19 cellular contexts compared by ENCODE assay signal in the genomic region with DNA sequence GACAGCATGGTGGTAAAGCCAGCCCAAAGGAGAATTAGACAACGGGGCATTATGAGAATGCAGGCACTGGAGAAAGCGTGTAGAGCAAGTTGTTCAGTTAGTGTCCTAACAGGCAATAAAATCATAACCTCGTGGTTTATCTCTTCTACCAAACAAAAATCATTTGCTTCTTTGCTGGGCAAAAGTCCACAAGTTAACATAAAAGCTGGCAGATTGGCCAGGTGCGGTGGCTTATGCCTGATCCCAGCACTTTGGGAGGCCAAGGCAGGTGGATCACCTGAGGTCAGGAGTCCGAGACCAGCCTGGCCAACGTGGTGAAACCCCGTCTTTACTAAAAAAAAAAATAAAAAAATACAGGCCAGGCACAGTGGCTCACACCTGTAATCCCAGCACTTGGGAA.
A peak's percentile ranks its signal among the peaks of the same experiment; 100 is the strongest.
DNase-seq lines count a peak whose midpoint lies in the region; ATAC-seq and TF ChIP-seq lines count a peak whose summit lies in the region.
"Had no signal": no experiment of that assay in that cellular context is flagged by ENCODE, and none has a peak within 500 bp of the region (broad histone marks: within the 10 kb centered on the region; RNA-seq: fewer than 3 reads in every experiment).

No MANE protein-coding gene starts in this region.

- intact Hi-C loops in mucosa of descending colon (cut with DNase I, micrococcal nuclease), result no loop called here

- H3K4me3 ChIP-seq in Peyer's patch, result no peak overlapping the region
- no peak overlapping the region for H3K4me3 ChIP-seq in hepatocyte
- H3K4me3 ChIP-seq in mucosa of descending colon, result no peak overlapping the region
- H3K4me3 ChIP-seq: A549, HAP-1 had no signal

- WGBS in hepatocyte (ENCODE audit: low lambda C conversion rate, missing lambda C conversion rate), result 73% methylated on average over 7 of the region's 7 CpGs

- H3K4me1 ChIP-seq in Peyer's patch, result peaks cover 0 to 5% (median 0%) of the 10 kb centered on the region in 4 donors
- peaks cover 1% of the 10 kb centered on the region for H3K4me1 ChIP-seq in hepatocyte (ENCODE audit: insufficient read depth)
- peaks cover 6% of the 10 kb centered on the region for H3K4me1 ChIP-seq in mucosa of descending colon (ENCODE audit: low read depth)
- H3K4me1 ChIP-seq: A549, HAP-1 had no signal

- H3K4me2 ChIP-seq in hepatocyte, result no peak overlapping the region
- H3K4me2 ChIP-seq: A549 had no signal

- no peaks in the 10 kb centered on the region for H4K20me1 ChIP-seq in hepatocyte (ENCODE audit: insufficient read depth, poor library complexity, severe bottlenecking)

- H2AFZ ChIP-seq in hepatocyte, result no peak overlapping the region

- TF ChIP-seq POLR2A in Peyer's patch (IDR thresholded peaks at IDR 0.05), result no peak

- H3K9me3 ChIP-seq in Peyer's patch, result no peaks in the 10 kb centered on the region
- H3K9me3 ChIP-seq in hepatocyte (ENCODE audit: low read depth), result no peaks in the 10 kb centered on the region
- no peaks in the 10 kb centered on the region for H3K9me3 ChIP-seq in mucosa of descending colon
- H3K9me3 ChIP-seq: A549, HAP-1 had no signal

- H3K27me3 ChIP-seq in Peyer's patch, result no peaks in the 10 kb centered on the region
- no peaks in the 10 kb centered on the region for H3K27me3 ChIP-seq in hepatocyte

- no peaks in the 10 kb centered on the region for H3K79me2 ChIP-seq in hepatocyte

- ATAC-seq in mucosa of descending colon (peak; percentile 81), GM21515 (IDR thresholded peaks at IDR 0.05; ENCODE audit: unreplicated experiment) (no peak), GM21360 (IDR thresholded peaks at IDR 0.05; ENCODE audit: unreplicated experiment) (no peak), HG03457 (IDR thresholded peaks at IDR 0.05; ENCODE audit: unreplicated experiment) (no peak), GM21825 (IDR thresholded peaks at IDR 0.05; ENCODE audit: unreplicated experiment) (no peak)
- ATAC-seq: A549 had no signal

- no peaks in the 10 kb centered on the region for H3K36me3 ChIP-seq in Peyer's patch
- H3K36me3 ChIP-seq in hepatocyte (replicated peaks; ENCODE audit: insufficient read depth, low read depth), result no peaks in the 10 kb centered on the region
- no peaks in the 10 kb centered on the region for H3K36me3 ChIP-seq in mucosa of descending colon (ENCODE audit: low read depth)
- H3K36me3 ChIP-seq: HAP-1 had no signal

- DNase-seq in Peyer's patch, result peak in 2 of 3 donors; percentile 56
- DNase-seq in hepatocyte (ENCODE audit: low spot score), result peak; percentile 20
- peak; percentile 39 to 49 (median 46) for DNase-seq in mucosa of descending colon
- DNase-seq: 8988T; C1 segment of cervical spinal cord; Calu3; CD4-positive, alpha-beta memory T cell; COR-L47; DMS53; DMS79 treated with DMSO at 0.1 percent for 48 hours; GF-D8; GOT3; HFFc6 had no signal

- TF ChIP-seq CTCF in Peyer's patch (IDR thresholded peaks at IDR 0.05) (no peak), hepatocyte (IDR thresholded peaks at IDR 0.05; ENCODE audit: poor library complexity) (no peak), mucosa of descending colon (IDR thresholded peaks at IDR 0.05) (no peak)

- H3K9me2 ChIP-seq in hepatocyte (replicated peaks; ENCODE audit: insufficient read depth), result no peaks in the 10 kb centered on the region

- H3K27ac ChIP-seq in Peyer's patch, result no peak overlapping the region
- H3K27ac ChIP-seq in hepatocyte, result no peak overlapping the region
- H3K27ac ChIP-seq: A549 had no signal
